ENCODE assay signal across 28 cellular contexts in genomic region chr14:25055005-25055404, GRCh38. TPM values are rescaled to one million over a fixed set of nuclear protein-coding genes. Genes with fewer than 3 reads are reported as not detected.
DNase-seq lines count a peak whose midpoint lies in the region; ATAC-seq, FAIRE-seq and TF ChIP-seq lines count a peak whose summit lies in the region.
"Had no signal": no experiment of that assay in that cellular context is flagged by ENCODE, and none has a peak within 500 bp of the region (broad histone marks: within the 10 kb centered on the region; RNA-seq: fewer than 3 reads in every experiment).

No MANE protein-coding gene starts in this region.

- H3K4me3 Mint-ChIP-seq in T-helper 17 cell, result no peak overlapping the region
- H3K4me3 Mint-ChIP-seq: CD4-positive, alpha-beta memory T cell; CD4-positive, CD25-positive, alpha-beta regulatory T cell; CD8-positive, alpha-beta memory T cell had no signal

- H3K4me3 ChIP-seq in HepG2 (replicated peaks in 1 of 3; ENCODE audit: insufficient read depth in 1 of 3, low read depth in 2 of 3, low read length in 3 of 3) (no peak overlapping the region), right lobe of liver (no peak overlapping the region), small intestine (ENCODE audit: low read depth in 1 of 2, low read length in 2 of 2) (no peak overlapping the region)
- H3K4me3 ChIP-seq: BLaER1, GM12878 had no signal

- TF ChIP-seq RAD21 in HepG2 (CRISPR knock-in tag; IDR thresholded peaks at IDR 0.05), result no peak

- in situ Hi-C loops in HepG2 (cut with HindIII; ENCODE audit: extremely low pct_ligation_motif_present, low pct_unique_long_range_greater_than_20kb), result no loop called here

- H4K20me1 ChIP-seq in HepG2 (ENCODE audit: insufficient read depth, low read length), result no peaks in the 10 kb centered on the region
- H4K20me1 ChIP-seq: BLaER1 had no signal

- H3K79me2 ChIP-seq in HepG2 (ENCODE audit: insufficient read depth, low read length), result no peaks in the 10 kb centered on the region

- no peak for TF ChIP-seq CTCF in HepG2 (CRISPR knock-in tag; IDR thresholded peaks at IDR 0.05)
- TF ChIP-seq CTCF in right lobe of liver (IDR thresholded peaks at IDR 0.05), result no peak

- no TSS peak for BruUV-seq in HepG2 (replicated peaks; lab: Mats Ljungman, UMichigan)

- intact Hi-C loops in HepG2 (cut with micrococcal nuclease; ENCODE audit: unreplicated experiment), result no loop called here
- intact Hi-C loops in right lobe of liver (cut with DNase I), result no loop called here
- intact Hi-C loops in left colon (cut with DNase I, micrococcal nuclease), result no loop called here

- no peak for TF ChIP-seq POLR2A in HepG2 (IDR thresholded peaks at IDR 0.05; ENCODE audit: insufficient read depth in 1 of 2, low read depth in 2 of 2, low read length in 2 of 2)
- TF ChIP-seq POLR2A in right lobe of liver (IDR thresholded peaks at IDR 0.05), result no peak

- H3K4me1 Mint-ChIP-seq in T-helper 17 cell, result peaks cover 2% of the 10 kb centered on the region

- H2AFZ ChIP-seq in HepG2 (ENCODE audit: low read length), result no peak overlapping the region

- POLR2A ChIA-PET in HepG2 (lab: Yijun Ruan, JAX), result no interaction called here

- peaks cover 8% of the 10 kb centered on the region for H3K4me1 ChIP-seq in HepG2 (ENCODE audit: insufficient read depth, low read length)
- no peaks in the 10 kb centered on the region for H3K4me1 ChIP-seq in right lobe of liver
- no peaks in the 10 kb centered on the region for H3K4me1 ChIP-seq in small intestine (ENCODE audit: control insufficient read depth in 2 of 2, insufficient read depth in 1 of 2, low read depth in 1 of 2, low read length in 1 of 2)
- H3K4me1 ChIP-seq: BE2C, BLaER1 had no signal

- no peaks in the 10 kb centered on the region for H3K36me3 ChIP-seq in HepG2 (replicated peaks in 1 of 2; ENCODE audit: control insufficient read depth in 1 of 2, insufficient read depth in 2 of 2, low read length in 2 of 2)
- no peaks in the 10 kb centered on the region for H3K36me3 ChIP-seq in right lobe of liver
- no peaks in the 10 kb centered on the region for H3K36me3 ChIP-seq in small intestine (ENCODE audit: control insufficient read depth in 2 of 2, insufficient read depth in 2 of 2, low read length in 2 of 2)
- H3K36me3 ChIP-seq: BE2C, BLaER1 had no signal

- no peak for FAIRE-seq in HepG2 (lab: Jason Lieb, UNC)
- FAIRE-seq in small intestine (lab: Jason Lieb, UNC), result no peak
- FAIRE-seq: A204.1, GM12878, GM12892, GM18507 had no signal

- no peak for DNase-seq in HepG2 (ENCODE audit: low spot score)
- no peak for DNase-seq in right lobe of liver
- DNase-seq in left colon, result no peak
- peak; percentile 93 for DNase-seq in small intestine
- no peak for DNase-seq in stimulated activated naive CD4-positive, alpha-beta T cell treated with Interleukin-2 at 50 U/mL for 16 hours (lab: John Stamatoyannopoulos, UW)
- DNase-seq in T-helper 17 cell, result no peak
- DNase-seq: 8988T; ACHN; BE2C; C1 segment of cervical spinal cord; CD4-positive, alpha-beta memory T cell; CD4-positive, CD25-positive, alpha-beta regulatory T cell; CD8-positive, alpha-beta memory T cell; COR-L47; DMS 273 treated with DMSO at 0.1 percent for 48 hours; DMS153; DMS53; DMS79; DND-41; EL; GDM1 had no signal

- H3K27ac ChIP-seq in HepG2 (ENCODE audit: extremely low read length, insufficient read depth, low read length) (no peak overlapping the region), right lobe of liver (no peak overlapping the region), small intestine (ENCODE audit: low read depth in 1 of 2, low read length in 1 of 2) (no peak overlapping the region)
- H3K27ac ChIP-seq: BLaER1 had no signal

- no peak overlapping the region for H3K9ac ChIP-seq in HepG2 (ENCODE audit: insufficient read depth, low read depth, low read length)
- H3K9ac ChIP-seq: BLaER1 had no signal

- H3K27me3 Mint-ChIP-seq in T-helper 17 cell, result peaks cover 76% of the 10 kb centered on the region

- CTCF ChIA-PET in HepG2 (lab: Yijun Ruan, JAX; ENCODE audit: low intra/inter-chr PET ratio, low total read pairs), result no interaction called here

- 76% methylated on average over 5 of the region's 5 CpGs for WGBS in HepG2 (ENCODE audit: low lambda C conversion rate)
- WGBS in right lobe of liver (ENCODE audit: insufficient coverage, low coverage, low lambda C conversion rate, missing lambda C conversion rate), result 76% methylated on average over 5 of the region's 5 CpGs
- 22 to 75% (median 57%) methylated on average over 5 of the region's 5 CpGs for WGBS in small intestine, 3 donors

- peaks cover 2% of the 10 kb centered on the region for H3K36me3 Mint-ChIP-seq in T-helper 17 cell (ENCODE audit: low read depth)
- H3K36me3 Mint-ChIP-seq: CD4-positive, alpha-beta memory T cell; CD4-positive, CD25-positive, alpha-beta regulatory T cell; CD8-positive, alpha-beta memory T cell had no signal

- H3K9me3 ChIP-seq in HepG2 (ENCODE audit: low read length), result no peaks in the 10 kb centered on the region
- H3K9me3 ChIP-seq in right lobe of liver, result no peaks in the 10 kb centered on the region
- H3K9me3 ChIP-seq in small intestine (ENCODE audit: control insufficient read depth, low read depth), result no peaks in the 10 kb centered on the region
- H3K9me3 ChIP-seq in T-helper 17 cell (ENCODE audit: control insufficient read depth, low read length, poor library complexity, severe bottlenecking), result no peaks in the 10 kb centered on the region
- H3K9me3 ChIP-seq: BE2C had no signal

- ATAC-seq in HepG2, result no peak
- no peak for ATAC-seq in right lobe of liver
- peak; percentile 44 for ATAC-seq in left colon
- ATAC-seq in T-helper 17 cell, result no peak
- ATAC-seq: GM12878 had no signal

- no peak overlapping the region for H3K27ac Mint-ChIP-seq in T-helper 17 cell
- H3K27ac Mint-ChIP-seq: CD14-positive monocyte; CD4-positive, alpha-beta memory T cell; CD4-positive, CD25-positive, alpha-beta regulatory T cell; CD8-positive, alpha-beta memory T cell had no signal

- H3K4me2 ChIP-seq in HepG2 (ENCODE audit: low read depth, low read length), result no peak overlapping the region
- H3K4me2 ChIP-seq: BLaER1 had no signal

- TF ChIP-seq EP300 in HepG2 (IDR thresholded peaks at IDR 0.05; ENCODE audit: low read depth in 2 of 2, low read length in 2 of 2) (no peak), HepG2 (CRISPR knock-in tag; IDR thresholded peaks at IDR 0.05; ENCODE audit: borderline replicate concordance) (no peak)

- peaks cover 0 to 20% of the 10 kb centered on the region in 2 experiments; a peak in 3 of 5 replicates for H3K27me3 ChIP-seq in HepG2 (ENCODE audit: control insufficient read depth in 1 of 2, insufficient read depth in 2 of 2, low read length in 2 of 2)
- H3K27me3 ChIP-seq in right lobe of liver, result no peaks in the 10 kb centered on the region
- no peaks in the 10 kb centered on the region for H3K27me3 ChIP-seq in small intestine (ENCODE audit: control insufficient read depth in 2 of 2, insufficient read depth in 2 of 2, low read length in 2 of 2)

TF ChIP-seq in HepG2, 621 proteins besides CTCF, POLR2A, EP300 and RAD21:
- TF ChIP-seq RORA (CRISPR knock-in tag; IDR thresholded peaks at IDR 0.05), result no peak
- TF ChIP-seq CEBPB (IDR thresholded peaks at IDR 0.05; ENCODE audit: borderline replicate concordance, low read depth, low read length), result peak; percentile 29; the same call in 1 of the 2 replicates

RNA-seq across cellular contexts. Expression of gene STXBP6, which starts 5.1 kb away (rescaled TPM):
- total RNA-seq in HepG2 (2016; rRNA removed; fragmentation: Illumina TruSeq; extraction: Trizol) (35.3 and 43.2 TPM in 2 replicates), right lobe of liver (1 to 10 TPM in 4 of 6 experiments, under 1 TPM in 2; 0.55 to 1.7 (median 1.1) TPM), left colon (10 to 100 TPM; 19.9 to 28.3 TPM), T-helper 17 cell (not detected)
- 21.2 TPM in 2 replicates for total RNA-seq in HepG2 (2016; cell fraction: cytosol; rRNA removed; fragmentation: Illumina TruSeq; extraction: Trizol; ENCODE audit: low read depth)
- 31.7 and 46.6 TPM in 2 replicates for total RNA-seq in HepG2 (2016; cell fraction: insoluble cytoplasmic fraction; rRNA removed; fragmentation: Illumina TruSeq; extraction: Trizol)
- total RNA-seq in HepG2 (2016; cell fraction: membrane; rRNA removed; fragmentation: Illumina TruSeq; extraction: Trizol), result 28.9 and 30.6 TPM in 2 replicates
- 26.2 and 27.2 TPM in 2 replicates for total RNA-seq in HepG2 (2016; cell fraction: nucleus; rRNA removed; fragmentation: Illumina TruSeq; extraction: Trizol)
- polyA plus RNA-seq in HepG2 (2011; rRNA removed) (32.3 and 42.8 TPM in 2 replicates), small intestine (10 to 100 TPM; 12.7 to 53.7 (median 23.2) TPM)
- polyA plus RNA-seq in HepG2 (2011; cell fraction: cytosol; rRNA removed), result 26.8 and 33.4 TPM in 2 replicates
- 10.0 and 11.5 TPM in 2 replicates for polyA plus RNA-seq in HepG2 (2011; cell fraction: nucleus; rRNA removed)
- 25.5 and 27.7 TPM in 2 replicates for polyA plus RNA-seq in HepG2 (2012)
- polyA plus RNA-seq in HepG2 (2016; cell fraction: cytosol; fragmentation: Illumina TruSeq; extraction: Trizol; ENCODE audit: low read depth), result 19.0 and 23.1 TPM in 2 replicates
- 51.3 and 53.4 TPM in 2 replicates for polyA plus RNA-seq in HepG2 (2016; cell fraction: insoluble cytoplasmic fraction; fragmentation: Illumina TruSeq; extraction: Trizol; ENCODE audit: low read depth)
- 25.8 and 28.4 TPM in 2 replicates for polyA plus RNA-seq in HepG2 (2016; cell fraction: membrane; fragmentation: Illumina TruSeq; extraction: Trizol; ENCODE audit: low read depth)
- 24.0 and 27.2 TPM in 2 replicates for polyA plus RNA-seq in HepG2 (2016; cell fraction: nucleus; fragmentation: Illumina TruSeq; extraction: Trizol; ENCODE audit: insufficient read depth, low read depth)
- 3.0 and 26.4 TPM in 2 replicates for polyA minus RNA-seq in HepG2 (2011; rRNA and poly(A)+ RNA removed; ENCODE audit: low replicate concordance)
- 19.6 and 20.8 TPM in 2 replicates for polyA minus RNA-seq in HepG2 (2011; cell fraction: cytosol; rRNA and poly(A)+ RNA removed)
- polyA minus RNA-seq in HepG2 (2011; cell fraction: nucleus; rRNA and poly(A)+ RNA removed), result 53.4 and 53.6 TPM in 2 replicates
- total RNA-seq: CD4-positive, alpha-beta memory T cell; CD4-positive, CD25-positive, alpha-beta regulatory T cell; G401 had no signal
- polyA plus RNA-seq: CD4-positive, alpha-beta memory T cell; CD4-positive, CD25-positive, alpha-beta regulatory T cell; CD8-positive, alpha-beta memory T cell had no signal

Comparison
In these comparisons a context has a peak if more than half of its experiments do, and no peak if none do; other contexts are left out.
1. RNA of gene STXBP6, which starts 5.1 kb away (total RNA-seq): 21.2 to 46.6 TPM in HepG2 and 19.9 to 28.3 TPM in left colon; 0.55 to 1.7 TPM in right lobe of liver and not detected in T-helper 17 cell; every median in the first group is over 4 times any median in the second.